8 cellular contexts compared by ENCODE assay signal in the genomic region with DNA sequence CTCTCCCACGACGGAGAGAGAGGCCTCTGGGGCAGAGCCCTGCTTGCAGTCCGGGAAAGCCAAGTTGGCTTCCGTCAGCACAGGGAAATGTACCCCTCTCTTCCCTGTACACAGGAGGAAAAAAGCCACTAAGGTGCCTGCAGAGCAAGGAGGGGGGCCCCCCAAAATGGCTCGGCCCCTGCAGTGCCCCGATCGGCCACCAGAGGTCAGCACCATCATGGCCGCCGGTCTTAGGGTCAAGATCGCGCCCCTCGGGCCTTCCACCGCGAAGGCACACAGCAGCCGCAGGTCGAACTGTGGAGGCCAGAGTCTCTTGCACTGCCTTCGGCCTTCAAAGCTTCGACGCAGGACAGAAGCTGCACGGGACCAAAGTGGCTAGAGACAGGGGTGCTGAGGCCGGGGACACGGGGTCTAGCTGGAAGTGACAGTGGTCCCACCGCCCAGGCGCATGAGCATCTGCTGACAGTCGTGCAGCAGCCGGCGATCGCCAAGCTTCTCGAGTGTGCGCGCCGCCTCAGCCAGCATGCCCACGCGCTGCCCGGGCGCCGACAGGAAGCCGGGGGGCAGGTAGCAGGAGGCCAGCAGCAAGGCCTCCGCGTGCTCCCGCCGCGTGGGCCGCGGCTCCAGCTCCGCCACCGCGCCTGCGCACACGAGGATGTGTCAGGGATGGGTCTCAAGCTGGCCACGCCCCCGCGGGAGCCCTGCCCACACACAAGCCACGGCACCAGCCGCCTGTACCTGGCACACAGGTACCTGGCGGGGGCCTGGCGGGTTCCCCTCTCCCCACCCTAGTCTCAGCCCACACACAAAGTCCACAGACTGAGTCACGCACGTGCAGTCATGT. TPM values are rescaled to one million over a fixed set of nuclear protein-coding genes. Genes with fewer than 3 reads are reported as not detected.
DNase-seq lines count a peak whose midpoint lies in the region; ATAC-seq and TF ChIP-seq lines count a peak whose summit lies in the region.

No MANE protein-coding gene starts in this region.

- peaks cover 20 to 66% (median 31%) of the 10 kb centered on the region in 3 donors for H3K36me3 ChIP-seq in tibial artery

- DNase-seq in NCI-H82 (lab: John Stamatoyannopoulos, UW) (peak; percentile 70), NCI-H82 treated with DMSO at 0.1 percent for 48 hours (lab: John Stamatoyannopoulos, UW; ENCODE audit: unreplicated experiment) (no peak), fibroblast of the aortic adventitia (ENCODE audit: low read depth) (peak; percentile 61), occipital lobe (lab: John Stamatoyannopoulos, UW) (peak; percentile 47), tibial artery (peak; percentile 70 to 84)

- no peaks in the 10 kb centered on the region for H3K27me3 Mint-ChIP-seq in activated T-helper 17 cell treated with anti-CD3 and anti-CD28 coated beads, Interleukin-2, amount 50 U/mL, for 72 hours

- peak; percentile 58 for ATAC-seq in activated T-helper 17 cell treated with anti-CD3 and anti-CD28 coated beads, Interleukin-2, amount 50 U/mL, for 72 hours (replicated peaks)
- no peak for ATAC-seq in GM21723 (IDR thresholded peaks at IDR 0.05; ENCODE audit: unreplicated experiment)

- H3K27me3 ChIP-seq in tibial artery, result no peaks in the 10 kb centered on the region

- intact Hi-C loops in tibial artery (cut with DNase I; ENCODE audit: low total_unique reads), result loop anchor here (5.0 kb wide), 1 partner anchor 105 kb away; no protein-coding TSS in a partner anchor

- TF ChIP-seq CTCF in fibroblast of the aortic adventitia (IDR thresholded peaks at IDR 0.05; ENCODE audit: insufficient read depth, low read length) (peak; percentile 98), tibial artery (IDR thresholded peaks at IDR 0.05) (peak; percentile 99)

- no peak overlapping the region for H3K4me3 Mint-ChIP-seq in activated T-helper 17 cell treated with anti-CD3 and anti-CD28 coated beads, Interleukin-2, amount 50 U/mL, for 72 hours

- no peak overlapping the region for H3K27ac Mint-ChIP-seq in activated T-helper 17 cell treated with anti-CD3 and anti-CD28 coated beads, Interleukin-2, amount 50 U/mL, for 72 hours

- H3K4me1 Mint-ChIP-seq in activated T-helper 17 cell treated with anti-CD3 and anti-CD28 coated beads, Interleukin-2, amount 50 U/mL, for 72 hours, result no peaks in the 10 kb centered on the region

- H3K4me3 ChIP-seq in fibroblast of the aortic adventitia (ENCODE audit: low read depth, low read length) (no peak overlapping the region), tibial artery (no peak overlapping the region)

- no peaks in the 10 kb centered on the region for H3K9me3 ChIP-seq in tibial artery

- H3K27ac ChIP-seq in tibial artery, result peak overlapping the region; percentile 10 to 11

- H3K36me3 Mint-ChIP-seq in activated T-helper 17 cell treated with anti-CD3 and anti-CD28 coated beads, Interleukin-2, amount 50 U/mL, for 72 hours (ENCODE audit: low read depth), result peaks cover 54% of the 10 kb centered on the region

- H3K4me1 ChIP-seq in tibial artery, result peaks cover 0 to 62% (median 38%) of the 10 kb centered on the region in 4 donors

- no peaks in the 10 kb centered on the region for H3K9me3 Mint-ChIP-seq in activated T-helper 17 cell treated with anti-CD3 and anti-CD28 coated beads, Interleukin-2, amount 50 U/mL, for 72 hours

TF ChIP-seq in PFSK-1, 5 proteins besides CTCF, POLR2A, EP300 and RAD21:
- no peak for TF ChIP-seq TAF1 (IDR thresholded peaks at IDR 0.05; ENCODE audit: borderline replicate concordance, insufficient read depth, low read length)
- no peak for TF ChIP-seq REST (IDR thresholded peaks at IDR 0.05; ENCODE audit: insufficient read depth in 1 of 2, low read depth in 2 of 2, low read length in 2 of 2)
- TF ChIP-seq FOXP2 (optimal IDR thresholded peaks at IDR 0.05; ENCODE audit: borderline replicate concordance, extremely low read depth, extremely low read length, insufficient read depth), result no peak
- peak; percentile 70 for TF ChIP-seq POLR2AphosphoS5 (IDR thresholded peaks at IDR 0.05; ENCODE audit: low read depth, low read length)
- TF ChIP-seq SIN3A (IDR thresholded peaks at IDR 0.05; ENCODE audit: borderline replicate concordance, insufficient read depth, low read length), result no peak

RNA-seq across cellular contexts. Expression of gene SREBF1, which starts 24.4 kb away (rescaled TPM):
- 241 TPM for polyA plus RNA-seq in PFSK-1 (2012; ENCODE audit: insufficient read length, low read depth)
- 10 to 100 TPM; 65.5 to 74.1 TPM for total RNA-seq in activated T-helper 17 cell treated with anti-CD3 and anti-CD28 coated beads, Interleukin-2, amount 50 U/mL, for 72 hours
- total RNA-seq in fibroblast of the aortic adventitia (ENCODE audit: low replicate concordance), result 48.7 and 82.1 TPM in 2 replicates
- total RNA-seq in occipital lobe, result 12.6 TPM
